ENCODE assay signal across 15 cellular contexts in genomic region chr14:85856430-85856829, GRCh38.
DNase-seq lines count a peak whose midpoint lies in the region; ATAC-seq and TF ChIP-seq lines count a peak whose summit lies in the region.
"Had no signal": no experiment of that assay in that cellular context is flagged by ENCODE, and none has a peak within 500 bp of the region (broad histone marks: within the 10 kb centered on the region; RNA-seq: fewer than 3 reads in every experiment).

No MANE protein-coding gene starts in this region.

- no peaks in the 10 kb centered on the region for H3K36me3 ChIP-seq in OCI-LY3 (replicated peaks; ENCODE audit: low read depth, low read length)
- H3K36me3 ChIP-seq: BE2C, heart right ventricle had no signal

- DNase-seq in SIG-M5 treated with dmso at 0.1 percent for 504 hours (lab: John Stamatoyannopoulos, UW; ENCODE audit: unreplicated experiment) (peak; percentile 15), SIG-M5 (lab: John Stamatoyannopoulos, UW) (no peak), foreskin keratinocyte (peak in 1 of 2 donors; percentile 13), type B pancreatic cell (ENCODE audit: extremely low spot score, unreplicated experiment) (no peak), hepatic stellate cell (ENCODE audit: low spot score) (no peak)
- no peak for DNase-seq in activated CD4-positive, alpha-beta T cell treated with anti-CD3 and anti-CD28 coated beads, Interleukin-2, amount 50 U/mL, for 4 hours
- no peak for DNase-seq in activated T-cell treated with anti-CD3 and anti-CD28 coated beads, Interleukin-2, amount 50 U/mL, for 72 hours
- DNase-seq: activated CD4-positive, alpha-beta T cell treated with anti-CD3 and anti-CD28 coated beads for 4 hours; activated effector memory CD4-positive, alpha-beta T cell treated with Interleukin-2 at 50 U/mL for 16 hours; BE2C; heart right ventricle; NCI-H526 had no signal

- H3K27ac ChIP-seq in OCI-LY3 (ENCODE audit: low read length) = no peak overlapping the region
- no peak overlapping the region for H3K27ac ChIP-seq in foreskin keratinocyte
- H3K27ac ChIP-seq: heart right ventricle had no signal

- H3K27me3 Mint-ChIP-seq in type B pancreatic cell = no peaks in the 10 kb centered on the region
- no peaks in the 10 kb centered on the region for H3K27me3 Mint-ChIP-seq in activated T-cell treated with anti-CD3 and anti-CD28 coated beads, Interleukin-2, amount 50 U/mL, for 72 hours (ENCODE audit: low read depth)

- H3K4me3 Mint-ChIP-seq in type B pancreatic cell = no peak overlapping the region
- H3K4me3 Mint-ChIP-seq in activated T-cell treated with anti-CD3 and anti-CD28 coated beads, Interleukin-2, amount 50 U/mL, for 72 hours = no peak overlapping the region
- H3K4me3 Mint-ChIP-seq: memory B cell; stimulated activated effector memory CD8-positive, alpha-beta T cell treated with anti-CD3 and anti-CD28 coated beads, Interleukin-12 subunit alpha, Interleukin-12 subunit beta, amount 100 ng/mL, for 72 hours had no signal

- TF ChIP-seq CTCF in OCI-LY3 (IDR thresholded peaks at IDR 0.05; ENCODE audit: low read depth, low read length) (peak; percentile 57), foreskin keratinocyte (conservative IDR thresholded peaks at IDR 0.05) (peak; percentile 45), type B pancreatic cell (conservative IDR thresholded peaks at IDR 0.05) (peak; percentile 20)

- no peak for ATAC-seq in foreskin keratinocyte
- ATAC-seq in activated T-cell treated with anti-CD3 and anti-CD28 coated beads, Interleukin-2, amount 50 U/mL, for 72 hours (replicated peaks in 1 of 2) = no peak
- ATAC-seq: heart right ventricle; stimulated activated effector memory CD8-positive, alpha-beta T cell treated with anti-CD3 and anti-CD28 coated beads, Interleukin-12 subunit alpha, Interleukin-12 subunit beta, amount 100 ng/mL, for 72 hours had no signal

- H3K79me2 ChIP-seq in OCI-LY3 (ENCODE audit: low read length) = no peaks in the 10 kb centered on the region

- no peak overlapping the region for H2AFZ ChIP-seq in OCI-LY3 (ENCODE audit: low read depth, low read length)

- H4K20me1 ChIP-seq in OCI-LY3 (ENCODE audit: insufficient read depth, low read length) = no peaks in the 10 kb centered on the region

- no peak overlapping the region for H3K4me3 ChIP-seq in OCI-LY3 (ENCODE audit: low read length)
- H3K4me3 ChIP-seq: heart right ventricle had no signal

- no peak overlapping the region for H3K4me2 ChIP-seq in OCI-LY3 (ENCODE audit: low read length)

- H3K9me3 Mint-ChIP-seq in type B pancreatic cell = no peaks in the 10 kb centered on the region
- no peaks in the 10 kb centered on the region for H3K9me3 Mint-ChIP-seq in activated T-cell treated with anti-CD3 and anti-CD28 coated beads, Interleukin-2, amount 50 U/mL, for 72 hours
- H3K9me3 Mint-ChIP-seq: stimulated activated effector memory CD8-positive, alpha-beta T cell treated with anti-CD3 and anti-CD28 coated beads, Interleukin-12 subunit alpha, Interleukin-12 subunit beta, amount 100 ng/mL, for 72 hours had no signal

- H3K4me1 ChIP-seq in OCI-LY3 (ENCODE audit: low read length) (no peaks in the 10 kb centered on the region), foreskin keratinocyte (no peaks in the 10 kb centered on the region)
- H3K4me1 ChIP-seq: BE2C, heart right ventricle had no signal

- H3K36me3 Mint-ChIP-seq in type B pancreatic cell = no peaks in the 10 kb centered on the region
- no peaks in the 10 kb centered on the region for H3K36me3 Mint-ChIP-seq in activated T-cell treated with anti-CD3 and anti-CD28 coated beads, Interleukin-2, amount 50 U/mL, for 72 hours (ENCODE audit: insufficient read depth in 2 of 2)
- H3K36me3 Mint-ChIP-seq: memory B cell; stimulated activated effector memory CD8-positive, alpha-beta T cell treated with anti-CD3 and anti-CD28 coated beads, Interleukin-12 subunit alpha, Interleukin-12 subunit beta, amount 100 ng/mL, for 72 hours had no signal

- H3K9me3 ChIP-seq in OCI-LY3 (ENCODE audit: insufficient read depth, low read length) = no peaks in the 10 kb centered on the region
- H3K9me3 ChIP-seq: BE2C, heart right ventricle had no signal

- H3K27ac Mint-ChIP-seq in type B pancreatic cell = no peak overlapping the region
- no peak overlapping the region for H3K27ac Mint-ChIP-seq in activated T-cell treated with anti-CD3 and anti-CD28 coated beads, Interleukin-2, amount 50 U/mL, for 72 hours
- H3K27ac Mint-ChIP-seq: memory B cell; stimulated activated effector memory CD8-positive, alpha-beta T cell treated with anti-CD3 and anti-CD28 coated beads, Interleukin-12 subunit alpha, Interleukin-12 subunit beta, amount 100 ng/mL, for 72 hours had no signal

- H3K27me3 ChIP-seq in OCI-LY3 (ENCODE audit: low read depth, low read length) (no peaks in the 10 kb centered on the region), foreskin keratinocyte (no peaks in the 10 kb centered on the region)
- H3K27me3 ChIP-seq: BE2C, heart right ventricle had no signal

- H3K9ac ChIP-seq in OCI-LY3 (ENCODE audit: low read length) = no peak overlapping the region

- H3K4me1 Mint-ChIP-seq in type B pancreatic cell (ENCODE audit: unreplicated experiment) = peaks cover 4% of the 10 kb centered on the region
- H3K4me1 Mint-ChIP-seq in activated T-cell treated with anti-CD3 and anti-CD28 coated beads, Interleukin-2, amount 50 U/mL, for 72 hours (ENCODE audit: low read depth) = no peaks in the 10 kb centered on the region
- H3K4me1 Mint-ChIP-seq: memory B cell; stimulated activated effector memory CD8-positive, alpha-beta T cell treated with anti-CD3 and anti-CD28 coated beads, Interleukin-12 subunit alpha, Interleukin-12 subunit beta, amount 100 ng/mL, for 72 hours had no signal
